32 cellular contexts compared by ENCODE assay signal in the genomic region with DNA sequence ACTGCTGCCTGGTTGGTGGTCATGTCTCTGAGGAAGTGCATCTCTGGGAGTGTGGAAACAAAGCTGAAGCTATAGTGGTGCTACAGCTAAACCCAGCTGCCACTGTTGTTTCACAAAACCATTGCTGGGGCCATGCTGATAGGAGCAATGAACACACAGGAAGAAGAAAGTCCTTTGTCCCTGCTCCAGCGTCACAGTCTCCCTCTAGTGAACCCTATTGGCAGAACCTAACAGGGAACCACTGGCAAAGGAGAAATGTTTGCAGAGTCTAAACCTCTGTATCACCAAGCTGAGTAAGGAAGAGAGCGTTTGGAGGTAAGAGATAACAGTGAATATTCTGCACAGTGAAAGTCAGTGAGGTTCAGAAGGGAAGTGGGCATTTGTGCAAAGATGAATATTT.
"Had no signal": no experiment of that assay in that cellular context is flagged by ENCODE, and none has a peak within 500 bp of the region (broad histone marks: within the 10 kb centered on the region; RNA-seq: fewer than 3 reads in every experiment).

No MANE protein-coding gene starts in this region.

- H3K4me1 ChIP-seq: adrenal gland, body of pancreas, gastrocnemius medialis, left ventricle myocardium inferior, right atrium auricular region, suprapubic skin, tibial artery, upper lobe of right lung had no signal

- H3K27ac ChIP-seq: adrenal gland, body of pancreas, gastrocnemius medialis, left ventricle myocardium inferior, right atrium auricular region, suprapubic skin, tibial artery, upper lobe of right lung, VCaP had no signal

- DNase-seq: activated CD4-positive, alpha-beta memory T cell treated with anti-CD3 and anti-CD28 coated beads for 36 hours; activated CD4-positive, alpha-beta T cell treated with anti-CD3 and anti-CD28 coated beads, Interleukin-2, amount 10 ng/mL, durations not matched to agents 24 days and 14 days; activated CD4-positive, CD25-positive, alpha-beta regulatory T cell treated with anti-CD3 and anti-CD28 coated beads, Interleukin-2, amount 50 U/mL, for 72 hours; activated CD8-positive, alpha-beta memory T cell treated with anti-CD3 and anti-CD28 coated beads, Interleukin-2, amount 50 U/mL, for 4 hours; activated effector memory CD4-positive, alpha-beta T cell treated with anti-CD3 and anti-CD28 coated beads, Interleukin-2, amount 50 U/mL, for 16 hours; activated naive CD4-positive, alpha-beta T cell treated with anti-CD3 and anti-CD28 coated beads for 36 hours; activated naive CD8-positive, alpha-beta T cell treated with anti-CD3 and anti-CD28 coated beads for 36 hours; activated T-cell treated with anti-CD3 and anti-CD28 coated beads, Interleukin-2, amount 50 U/mL, for 1 hour; adrenal gland; aorta; body of pancreas; dermis blood vessel endothelial cell; effector CD4-positive, alpha-beta T cell; gastrocnemius medialis; glutamatergic neuron; islet precursor cell; left ventricle myocardium inferior; mucosa of descending colon; occipital lobe; stimulated activated CD4-positive, alpha-beta T cell treated with anti-CD3 and anti-CD28 coated beads, Interleukin-1b, Interleukin-23, amount 100 ng/mL, for 48 hours; stimulated activated CD4-positive, alpha-beta T cell treated with anti-CD3 and anti-CD28 coated beads, Interleukin-4, amount 100 ng/mL, for 4 hours; stimulated activated naive CD4-positive, alpha-beta T cell; tibial artery; upper lobe of right lung had no signal

- H3K27me3 Mint-ChIP-seq: activated CD4-positive, alpha-beta T cell treated with anti-CD3 and anti-CD28 coated beads, Interleukin-2, amount 10 ng/mL, durations not matched to agents 24 days and 14 days; activated naive CD8-positive, alpha-beta T cell treated with anti-CD3 and anti-CD28 coated beads for 36 hours had no signal

- H3K9me3 ChIP-seq: adrenal gland, body of pancreas, gastrocnemius medialis, left ventricle myocardium inferior, mucosa of descending colon, right atrium auricular region, suprapubic skin, tibial artery, upper lobe of right lung had no signal

- H3K4me3 Mint-ChIP-seq: activated CD4-positive, alpha-beta memory T cell treated with anti-CD3 and anti-CD28 coated beads for 36 hours; activated CD4-positive, alpha-beta T cell treated with anti-CD3 and anti-CD28 coated beads, Interleukin-2, amount 10 ng/mL, durations not matched to agents 24 days and 14 days; activated naive CD4-positive, alpha-beta T cell treated with anti-CD3 and anti-CD28 coated beads for 36 hours; activated naive CD8-positive, alpha-beta T cell treated with anti-CD3 and anti-CD28 coated beads for 36 hours; activated T-helper 1 cell treated with anti-CD3 and anti-CD28 coated beads, Interleukin-12 subunit alpha, Interleukin-12 subunit beta, Interleukin-2, Interleukin-4 antibody, amounts not matched to agents 30 ng/mL and 10 ng/mL and 1 ng/mL, durations not matched to agents 14 hours and 24 hours and 36 hours; nephron had no signal

- H3K27me3 ChIP-seq: adrenal gland, body of pancreas, gastrocnemius medialis, right atrium auricular region, suprapubic skin, tibial artery, upper lobe of right lung had no signal

- H3K27ac Mint-ChIP-seq: activated CD4-positive, alpha-beta memory T cell treated with anti-CD3 and anti-CD28 coated beads for 36 hours; activated CD4-positive, alpha-beta T cell treated with anti-CD3 and anti-CD28 coated beads, Interleukin-2, amount 10 ng/mL, durations not matched to agents 24 days and 14 days; activated naive CD4-positive, alpha-beta T cell treated with anti-CD3 and anti-CD28 coated beads for 36 hours; activated naive CD8-positive, alpha-beta T cell treated with anti-CD3 and anti-CD28 coated beads for 36 hours; activated T-helper 1 cell treated with anti-CD3 and anti-CD28 coated beads, Interleukin-12 subunit alpha, Interleukin-12 subunit beta, Interleukin-2, Interleukin-4 antibody, amounts not matched to agents 30 ng/mL and 10 ng/mL and 1 ng/mL, durations not matched to agents 14 hours and 24 hours and 36 hours; nephron had no signal

- FAIRE-seq: colon had no signal

- H3K4me3 ChIP-seq: adrenal gland, body of pancreas, gastrocnemius medialis, left ventricle myocardium inferior, lung, mucosa of descending colon, right atrium auricular region, smooth muscle cell, suprapubic skin, tibial artery, upper lobe of right lung had no signal

- H3K4me2 ChIP-seq: smooth muscle cell had no signal

- H3K36me3 ChIP-seq: adrenal gland, gastrocnemius medialis, left ventricle myocardium inferior, right atrium auricular region, suprapubic skin, tibial artery, upper lobe of right lung had no signal

- H3K4me1 Mint-ChIP-seq: activated CD4-positive, alpha-beta T cell treated with anti-CD3 and anti-CD28 coated beads, Interleukin-2, amount 10 ng/mL, durations not matched to agents 24 days and 14 days; activated naive CD8-positive, alpha-beta T cell treated with anti-CD3 and anti-CD28 coated beads for 36 hours had no signal

- H3K36me3 Mint-ChIP-seq: activated CD4-positive, alpha-beta memory T cell treated with anti-CD3 and anti-CD28 coated beads for 36 hours; activated naive CD8-positive, alpha-beta T cell treated with anti-CD3 and anti-CD28 coated beads for 36 hours had no signal

- H3K9me3 Mint-ChIP-seq: activated CD4-positive, alpha-beta memory T cell treated with anti-CD3 and anti-CD28 coated beads for 36 hours; activated CD4-positive, alpha-beta T cell treated with anti-CD3 and anti-CD28 coated beads, Interleukin-2, amount 10 ng/mL, durations not matched to agents 24 days and 14 days; activated naive CD4-positive, alpha-beta T cell treated with anti-CD3 and anti-CD28 coated beads for 36 hours; activated naive CD8-positive, alpha-beta T cell treated with anti-CD3 and anti-CD28 coated beads for 36 hours; activated T-helper 1 cell treated with anti-CD3 and anti-CD28 coated beads, Interleukin-12 subunit alpha, Interleukin-12 subunit beta, Interleukin-2, Interleukin-4 antibody, amounts not matched to agents 30 ng/mL and 10 ng/mL and 1 ng/mL, durations not matched to agents 14 hours and 24 hours and 36 hours; nephron had no signal
